In genomic region chr1:223707270-223708000, GRCh38 we compare ENCODE assay signal across 2 cellular contexts.
TF ChIP-seq lines count a peak whose summit lies in the region.

No MANE protein-coding gene starts in this region.

TF ChIP-seq in Ishikawa, 13 proteins besides CTCF, POLR2A, EP300 and RAD21 (continued from another document):
- TF ChIP-seq TEAD4 (IDR thresholded peaks at IDR 0.05) (0 out of 2 replicates have a peak, but pooled peaks have one; percentile 26), MAX (IDR thresholded peaks at IDR 0.05) (0 out of 2 replicates have a peak, but pooled peaks have one; percentile 8), ZBTB7A (IDR thresholded peaks at IDR 0.05; ENCODE audit: low read depth) (no peak), TAF1 (IDR thresholded peaks at IDR 0.05; ENCODE audit: low read depth) (no peak), FOXM1 (IDR thresholded peaks at IDR 0.05; ENCODE audit: borderline replicate concordance, low read depth) (peak; percentile 39; the same call in 1 of the 2 replicates), YY1 (IDR thresholded peaks at IDR 0.05; ENCODE audit: low read depth) (peak; percentile 28; the same call in 1 of the 2 replicates), NFIC (IDR thresholded peaks at IDR 0.05) (0 out of 2 replicates have a peak, but pooled peaks have one; percentile 29), TCF12 (IDR thresholded peaks at IDR 0.05; ENCODE audit: low read depth) (peak; percentile 71)

TF ChIP-seq in WTC11, 78 proteins besides CTCF, POLR2A, EP300 and RAD21 (continued from another document):
- TF ChIP-seq AR (CRISPR knock-in tag; IDR thresholded peaks at IDR 0.05) (no peak), NR1H2 (CRISPR knock-in tag; IDR thresholded peaks at IDR 0.05) (no peak), TEAD1 (CRISPR knock-in tag; IDR thresholded peaks at IDR 0.05) (no peak), ZNF512 (CRISPR knock-in tag; IDR thresholded peaks at IDR 0.05; ENCODE audit: borderline replicate concordance) (no peak)
- TF ChIP-seq, protein P1, sequence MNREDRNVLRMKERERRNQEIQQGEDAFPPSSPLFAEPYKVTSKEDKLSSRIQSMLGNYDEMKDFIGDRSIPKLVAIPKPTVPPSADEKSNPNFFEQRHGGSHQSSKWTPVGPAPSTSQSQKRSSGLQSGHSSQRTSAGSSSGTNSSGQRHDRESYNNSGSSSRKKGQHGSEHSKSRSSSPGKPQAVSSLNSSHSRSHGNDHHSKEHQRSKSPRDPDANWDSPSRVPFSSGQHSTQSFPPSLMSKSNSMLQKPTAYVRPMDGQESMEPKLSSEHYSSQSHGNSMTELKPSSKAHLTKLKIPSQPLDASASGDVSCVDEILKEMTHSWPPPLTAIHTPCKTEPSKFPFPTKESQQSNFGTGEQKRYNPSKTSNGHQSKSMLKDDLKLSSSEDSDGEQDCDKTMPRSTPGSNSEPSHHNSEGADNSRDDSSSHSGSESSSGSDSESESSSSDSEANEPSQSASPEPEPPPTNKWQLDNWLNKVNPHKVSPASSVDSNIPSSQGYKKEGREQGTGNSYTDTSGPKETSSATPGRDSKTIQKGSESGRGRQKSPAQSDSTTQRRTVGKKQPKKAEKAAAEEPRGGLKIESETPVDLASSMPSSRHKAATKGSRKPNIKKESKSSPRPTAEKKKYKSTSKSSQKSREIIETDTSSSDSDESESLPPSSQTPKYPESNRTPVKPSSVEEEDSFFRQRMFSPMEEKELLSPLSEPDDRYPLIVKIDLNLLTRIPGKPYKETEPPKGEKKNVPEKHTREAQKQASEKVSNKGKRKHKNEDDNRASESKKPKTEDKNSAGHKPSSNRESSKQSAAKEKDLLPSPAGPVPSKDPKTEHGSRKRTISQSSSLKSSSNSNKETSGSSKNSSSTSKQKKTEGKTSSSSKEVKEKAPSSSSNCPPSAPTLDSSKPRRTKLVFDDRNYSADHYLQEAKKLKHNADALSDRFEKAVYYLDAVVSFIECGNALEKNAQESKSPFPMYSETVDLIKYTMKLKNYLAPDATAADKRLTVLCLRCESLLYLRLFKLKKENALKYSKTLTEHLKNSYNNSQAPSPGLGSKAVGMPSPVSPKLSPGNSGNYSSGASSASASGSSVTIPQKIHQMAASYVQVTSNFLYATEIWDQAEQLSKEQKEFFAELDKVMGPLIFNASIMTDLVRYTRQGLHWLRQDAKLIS (CRISPR knock-in tag; IDR thresholded peaks at IDR 0.05; ENCODE audit: borderline replicate concordance) = no peak
